Comparison of ENCODE assay signal across 8 cellular contexts in the genomic region with DNA sequence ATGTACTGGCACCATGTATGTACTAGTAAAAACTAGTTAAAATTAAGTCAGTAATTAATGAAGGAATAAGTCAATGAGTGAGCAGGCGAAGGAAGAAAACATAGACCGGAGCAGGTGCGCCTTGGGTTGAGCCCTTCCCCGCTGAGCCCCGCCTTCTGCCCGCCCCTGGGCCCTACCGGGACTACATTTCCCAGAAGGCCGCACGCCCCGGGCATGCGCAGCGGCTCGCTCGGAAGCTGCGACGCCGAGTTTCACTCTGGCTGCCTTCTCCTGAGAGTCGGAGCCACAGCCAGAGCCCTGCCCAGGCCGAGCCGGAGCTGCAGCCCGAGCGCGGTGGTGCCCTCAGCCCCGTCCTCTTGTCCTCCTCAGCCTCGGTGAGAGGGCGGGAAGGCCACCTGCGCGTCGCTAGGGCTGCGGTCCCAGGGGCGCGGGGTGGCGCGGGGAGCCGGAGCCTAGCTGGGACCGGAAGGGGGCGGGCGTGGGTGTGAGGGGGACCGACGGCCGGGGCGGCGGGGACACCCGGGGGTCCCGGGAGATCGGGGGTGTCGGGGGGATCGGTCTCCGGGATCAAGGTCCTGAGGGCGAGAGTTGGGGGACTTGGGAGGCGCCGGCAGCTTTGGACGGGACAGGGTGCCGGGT. TPM values are rescaled to one million over a fixed set of nuclear protein-coding genes. Genes with fewer than 3 reads are reported as not detected.
DNase-seq lines count a peak whose midpoint lies in the region; ATAC-seq and TF ChIP-seq lines count a peak whose summit lies in the region.
"Not testable (repeated sequence)": the region's sequence is repeated elsewhere in the genome, so short reads cannot be mapped to it uniquely, and the experiment has no call there.

A gene (plus strand): TSS at position 247 of the 639 bp plus-strand sequence. CDS start 18,801 bp downstream, outside the sequence.

- not testable (repeated sequence) for TF ChIP-seq CTCF in BJ (IDR thresholded peaks at IDR 0.05; ENCODE audit: insufficient read depth, low read depth, low read length); PC-9 (conservative IDR thresholded peaks at IDR 0.05); endodermal cell (conservative IDR thresholded peaks at IDR 0.05); lung (IDR thresholded peaks at IDR 0.05; ENCODE audit: control extremely low read depth, extremely low read depth)

- not testable (repeated sequence) for H3K27me3 ChIP-seq in BJ (ENCODE audit: control insufficient read depth, insufficient read depth, low read length); PC-9 (ENCODE audit: insufficient read depth, low read depth); endodermal cell (ENCODE audit: control insufficient read depth, insufficient read depth, low read length, poor library complexity, severe bottlenecking); lung (ENCODE audit: control insufficient read depth, insufficient read depth)

- H3K4me2 ChIP-seq in PC-9: not testable (repeated sequence)

- DNase-seq in BJ (ENCODE audit: low read depth); endodermal cell: not testable (repeated sequence)
- peak in 1 of 2 experiments; percentile 55 for DNase-seq in PC-9
- DNase-seq in activated T-cell treated with anti-CD3 and anti-CD28 coated beads, Interleukin-2, amount 50 U/mL, for 4 hours: peak; percentile 18
- DNase-seq in lung (ENCODE audit: low spot score): peak; percentile 52
- peak; percentile 21 for DNase-seq in stimulated activated CD4-positive, alpha-beta T cell treated with anti-CD3 and anti-CD28 coated beads, Interleukin-2, amount 100 ng/mL, for 4 hours (ENCODE audit: low read depth)

- not testable (repeated sequence) for H3K9me2 ChIP-seq in PC-9 (ENCODE audit: insufficient read depth)

- H3K9me3 Mint-ChIP-seq in activated T-cell treated with anti-CD3 and anti-CD28 coated beads, Interleukin-2, amount 50 U/mL, for 4 hours; endodermal cell: not testable (repeated sequence)

- not testable (repeated sequence) for H3K9me3 ChIP-seq in PC-9 (ENCODE audit: insufficient read depth, low read depth); endodermal cell (ENCODE audit: control insufficient read depth, low read length); lung (ENCODE audit: control insufficient read depth in 2 of 2, insufficient read depth in 1 of 2, low read length in 1 of 2)

- peak within 1 kb of the TSS; percentile 62 for H3K4me3 Mint-ChIP-seq in activated T-cell treated with anti-CD3 and anti-CD28 coated beads, Interleukin-2, amount 50 U/mL, for 4 hours
- peak within 1 kb of the TSS; percentile 35 for H3K4me3 Mint-ChIP-seq in endodermal cell

- not testable (repeated sequence) for H2AFZ ChIP-seq in PC-9

- intact Hi-C loops in PC-9 (cut with micrococcal nuclease; ENCODE audit: unreplicated experiment): not testable (repeated sequence)

- CTCF ChIA-PET in BJ (lab: Yijun Ruan, JAX); PC-9 (lab: Charles Lee): not testable (repeated sequence)

- H3K27ac Mint-ChIP-seq in endodermal cell: not testable (repeated sequence)

- not testable (repeated sequence) for H3K27me3 Mint-ChIP-seq in activated T-cell treated with anti-CD3 and anti-CD28 coated beads, Interleukin-2, amount 50 U/mL, for 4 hours (ENCODE audit: low read depth); endodermal cell (ENCODE audit: insufficient read depth)

- not testable (repeated sequence) for H3K27ac ChIP-seq in PC-9; endodermal cell (ENCODE audit: low read depth, low read length)
- H3K27ac ChIP-seq in lung (ENCODE audit: low read depth in 1 of 2, low read length in 1 of 2): peak within 1 kb of the TSS in 1 of 2 donors; percentile 63

- not testable (repeated sequence) for H3K36me3 ChIP-seq in BJ (ENCODE audit: control insufficient read depth, insufficient read depth, low read length); PC-9 (ENCODE audit: low read depth); endodermal cell (ENCODE audit: control insufficient read depth, insufficient read depth, low read length); lung (ENCODE audit: control insufficient read depth in 2 of 2, insufficient read depth in 2 of 2, low read length in 2 of 2)

- not testable (repeated sequence) for H4K20me1 ChIP-seq in PC-9 (ENCODE audit: insufficient read depth)

- peak within 1 kb of the TSS; percentile 52 for H3K4me3 ChIP-seq in BJ (ENCODE audit: low read depth, low read length)
- 0 out of 2 replicates have a peak within 1 kb of the TSS, but pooled peaks have one; percentile 44 for H3K4me3 ChIP-seq in PC-9
- H3K4me3 ChIP-seq in endodermal cell (ENCODE audit: low read length): not testable (repeated sequence)
- H3K4me3 ChIP-seq in lung: peak within 1 kb of the TSS; percentile 52

- H3K9ac ChIP-seq in endodermal cell (ENCODE audit: extremely low read depth, low read length, poor library complexity, severe bottlenecking): not testable (repeated sequence)

- POLR2A ChIA-PET in BJ (lab: Charles Lee); PC-9 (lab: Charles Lee; ENCODE audit: unreplicated experiment): not testable (repeated sequence)

- ATAC-seq in GM19438 (IDR thresholded peaks at IDR 0.05; ENCODE audit: low read depth, unreplicated experiment): peak; percentile 98
- ATAC-seq in HG03045 (IDR thresholded peaks at IDR 0.05; ENCODE audit: unreplicated experiment): peak; percentile 98
- peak; percentile 98 for ATAC-seq in activated T-cell treated with anti-CD3 and anti-CD28 coated beads, Interleukin-2, amount 50 U/mL, for 4 hours
- peak; percentile 97 for ATAC-seq in lung (ENCODE audit: insufficient read depth, low FRiP score)

- peaks cover 13% of the 10 kb centered on the region for H3K79me2 ChIP-seq in PC-9 (ENCODE audit: low read depth)

- not testable (repeated sequence) for H3F3A ChIP-seq in PC-9 (ENCODE audit: insufficient read depth, low read depth)

- 0% methylated on average over 11 of the region's 54 CpGs; no CpG with 5 or more reads in 1 of the 2 experiments for WGBS in endodermal cell (ENCODE audit: insufficient coverage in 1 of 2, insufficient read length in 1 of 2), 2 experiments
- 0 to 1% methylated on average over 5 to 20 of the region's 54 CpGs for WGBS in lung, 2 donors

- not testable (repeated sequence) for H3K4me1 ChIP-seq in PC-9 (replicated peaks; ENCODE audit: insufficient read depth); endodermal cell (ENCODE audit: control insufficient read depth, insufficient read depth, low read length); lung (ENCODE audit: control insufficient read depth in 2 of 2, insufficient read depth in 2 of 2, low read length in 2 of 2)

- not testable (repeated sequence) for BruUV-seq in PC-9 (replicated peaks; lab: Mats Ljungman, UMichigan)

- H3K36me3 Mint-ChIP-seq in activated T-cell treated with anti-CD3 and anti-CD28 coated beads, Interleukin-2, amount 50 U/mL, for 4 hours (ENCODE audit: insufficient read depth); endodermal cell (ENCODE audit: low read depth): not testable (repeated sequence)

- H3K4me1 Mint-ChIP-seq in activated T-cell treated with anti-CD3 and anti-CD28 coated beads, Interleukin-2, amount 50 U/mL, for 4 hours (ENCODE audit: low read depth); endodermal cell: not testable (repeated sequence)

RNA-seq across cellular contexts. Expression of the gene that starts here (rescaled TPM):
- 2.0 and 3.3 TPM in 2 replicates for polyA plus RNA-seq in BJ (2011; rRNA removed)
- polyA minus RNA-seq in BJ (2011; rRNA and poly(A)+ RNA removed): 9.2 and 11.0 TPM in 2 replicates
- total RNA-seq in PC-9 (2021): 100 and 127 TPM in 2 replicates
- 10 to 100 TPM; 17.7 to 25.7 (median 21.7) TPM for total RNA-seq in activated T-cell treated with anti-CD3 and anti-CD28 coated beads, Interleukin-2, amount 50 U/mL, for 4 hours
- 10 to 100 TPM; 34.1 to 38.3 TPM for total RNA-seq in endodermal cell
- polyA plus RNA-seq in endodermal cell (2013, experiment 1 of 2): 16.5 TPM
- 18.1 TPM for polyA plus RNA-seq in endodermal cell (2013, experiment 2 of 2)
- 10 to 100 TPM; 18.5 to 55.3 TPM for total RNA-seq in lung
- polyA plus RNA-seq in lung: 10 to 100 TPM; 39.5 to 44.2 TPM
